ENCODE assay signal across 1 cellular context in the genomic region with DNA sequence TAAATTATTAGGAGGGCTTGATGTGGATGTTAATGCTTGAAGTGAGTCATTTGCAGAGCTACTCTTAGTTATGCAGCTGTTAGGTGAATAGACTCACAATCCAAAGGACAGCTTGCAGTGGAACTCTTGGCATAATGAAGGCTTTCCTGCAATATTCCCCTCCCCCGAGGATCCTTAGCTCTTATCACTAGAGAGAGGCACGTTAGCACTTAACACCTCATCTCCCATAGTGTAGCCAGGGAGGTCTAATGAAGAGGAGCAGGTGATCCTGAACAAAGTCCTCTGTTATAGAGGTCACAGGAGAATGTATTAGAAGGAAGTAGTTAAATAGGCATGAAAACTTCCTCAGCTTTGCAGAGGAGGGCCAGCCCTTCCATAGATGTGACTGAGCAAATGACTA.
TF ChIP-seq lines count a peak whose summit lies in the region.

No MANE protein-coding gene starts in this region.

TF ChIP-seq in WTC11, 78 proteins besides CTCF, POLR2A, EP300 and RAD21 (continued from another document):
- TF ChIP-seq, protein P1, sequence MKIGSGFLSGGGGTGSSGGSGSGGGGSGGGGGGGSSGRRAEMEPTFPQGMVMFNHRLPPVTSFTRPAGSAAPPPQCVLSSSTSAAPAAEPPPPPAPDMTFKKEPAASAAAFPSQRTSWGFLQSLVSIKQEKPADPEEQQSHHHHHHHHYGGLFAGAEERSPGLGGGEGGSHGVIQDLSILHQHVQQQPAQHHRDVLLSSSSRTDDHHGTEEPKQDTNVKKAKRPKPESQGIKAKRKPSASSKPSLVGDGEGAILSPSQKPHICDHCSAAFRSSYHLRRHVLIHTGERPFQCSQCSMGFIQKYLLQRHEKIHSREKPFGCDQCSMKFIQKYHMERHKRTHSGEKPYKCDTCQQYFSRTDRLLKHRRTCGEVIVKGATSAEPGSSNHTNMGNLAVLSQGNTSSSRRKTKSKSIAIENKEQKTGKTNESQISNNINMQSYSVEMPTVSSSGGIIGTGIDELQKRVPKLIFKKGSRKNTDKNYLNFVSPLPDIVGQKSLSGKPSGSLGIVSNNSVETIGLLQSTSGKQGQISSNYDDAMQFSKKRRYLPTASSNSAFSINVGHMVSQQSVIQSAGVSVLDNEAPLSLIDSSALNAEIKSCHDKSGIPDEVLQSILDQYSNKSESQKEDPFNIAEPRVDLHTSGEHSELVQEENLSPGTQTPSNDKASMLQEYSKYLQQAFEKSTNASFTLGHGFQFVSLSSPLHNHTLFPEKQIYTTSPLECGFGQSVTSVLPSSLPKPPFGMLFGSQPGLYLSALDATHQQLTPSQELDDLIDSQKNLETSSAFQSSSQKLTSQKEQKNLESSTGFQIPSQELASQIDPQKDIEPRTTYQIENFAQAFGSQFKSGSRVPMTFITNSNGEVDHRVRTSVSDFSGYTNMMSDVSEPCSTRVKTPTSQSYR (CRISPR knock-in tag; IDR thresholded peaks at IDR 0.05): no peak
- TF ChIP-seq, protein P2, sequence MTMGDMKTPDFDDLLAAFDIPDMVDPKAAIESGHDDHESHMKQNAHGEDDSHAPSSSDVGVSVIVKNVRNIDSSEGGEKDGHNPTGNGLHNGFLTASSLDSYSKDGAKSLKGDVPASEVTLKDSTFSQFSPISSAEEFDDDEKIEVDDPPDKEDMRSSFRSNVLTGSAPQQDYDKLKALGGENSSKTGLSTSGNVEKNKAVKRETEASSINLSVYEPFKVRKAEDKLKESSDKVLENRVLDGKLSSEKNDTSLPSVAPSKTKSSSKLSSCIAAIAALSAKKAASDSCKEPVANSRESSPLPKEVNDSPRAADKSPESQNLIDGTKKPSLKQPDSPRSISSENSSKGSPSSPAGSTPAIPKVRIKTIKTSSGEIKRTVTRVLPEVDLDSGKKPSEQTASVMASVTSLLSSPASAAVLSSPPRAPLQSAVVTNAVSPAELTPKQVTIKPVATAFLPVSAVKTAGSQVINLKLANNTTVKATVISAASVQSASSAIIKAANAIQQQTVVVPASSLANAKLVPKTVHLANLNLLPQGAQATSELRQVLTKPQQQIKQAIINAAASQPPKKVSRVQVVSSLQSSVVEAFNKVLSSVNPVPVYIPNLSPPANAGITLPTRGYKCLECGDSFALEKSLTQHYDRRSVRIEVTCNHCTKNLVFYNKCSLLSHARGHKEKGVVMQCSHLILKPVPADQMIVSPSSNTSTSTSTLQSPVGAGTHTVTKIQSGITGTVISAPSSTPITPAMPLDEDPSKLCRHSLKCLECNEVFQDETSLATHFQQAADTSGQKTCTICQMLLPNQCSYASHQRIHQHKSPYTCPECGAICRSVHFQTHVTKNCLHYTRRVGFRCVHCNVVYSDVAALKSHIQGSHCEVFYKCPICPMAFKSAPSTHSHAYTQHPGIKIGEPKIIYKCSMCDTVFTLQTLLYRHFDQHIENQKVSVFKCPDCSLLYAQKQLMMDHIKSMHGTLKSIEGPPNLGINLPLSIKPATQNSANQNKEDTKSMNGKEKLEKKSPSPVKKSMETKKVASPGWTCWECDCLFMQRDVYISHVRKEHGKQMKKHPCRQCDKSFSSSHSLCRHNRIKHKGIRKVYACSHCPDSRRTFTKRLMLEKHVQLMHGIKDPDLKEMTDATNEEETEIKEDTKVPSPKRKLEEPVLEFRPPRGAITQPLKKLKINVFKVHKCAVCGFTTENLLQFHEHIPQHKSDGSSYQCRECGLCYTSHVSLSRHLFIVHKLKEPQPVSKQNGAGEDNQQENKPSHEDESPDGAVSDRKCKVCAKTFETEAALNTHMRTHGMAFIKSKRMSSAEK (CRISPR knock-in tag; IDR thresholded peaks at IDR 0.05; ENCODE audit: borderline replicate concordance): no peak
